Comparison of ENCODE assay signal across 16 cellular contexts in the genomic region with DNA sequence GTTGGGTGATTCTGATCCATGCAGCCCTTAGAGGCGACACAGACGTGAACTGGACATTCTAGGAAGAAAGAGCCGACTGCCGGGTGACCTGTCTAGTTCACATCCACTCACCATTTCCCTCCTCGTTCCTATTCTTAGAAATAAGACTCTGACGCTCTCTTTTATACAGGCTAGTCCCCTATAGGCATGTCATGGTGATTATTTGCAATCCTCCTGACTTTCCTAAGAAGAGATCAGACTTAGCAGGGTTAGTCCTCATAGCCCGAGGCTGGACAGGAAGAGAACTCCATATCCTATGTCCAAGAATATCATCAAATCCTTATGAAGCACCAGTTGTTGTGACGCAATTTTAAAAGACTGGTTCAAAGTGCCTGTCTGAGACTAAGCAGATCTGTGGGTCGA.
DNase-seq lines count a peak whose midpoint lies in the region; ATAC-seq and TF ChIP-seq lines count a peak whose summit lies in the region.
"Had no signal": no experiment of that assay in that cellular context is flagged by ENCODE, and none has a peak within 500 bp of the region (broad histone marks: within the 10 kb centered on the region; RNA-seq: fewer than 3 reads in every experiment).

No MANE protein-coding gene starts in this region.

- intact Hi-C loops in Calu3 (cut with micrococcal nuclease; ENCODE audit: unreplicated experiment), result no loop called here

- H3K27ac Mint-ChIP-seq in Calu3 (ENCODE audit: unreplicated experiment) (peak overlapping the region; percentile 78), WTC11 (0 out of 2 replicates have a peak overlapping the region, but pooled peaks have one; percentile 10), osteocyte (ENCODE audit: unreplicated experiment) (peak overlapping the region; percentile 49)
- H3K27ac Mint-ChIP-seq: activated naive CD4-positive, alpha-beta T cell treated with anti-CD3 and anti-CD28 coated beads for 36 hours; B cell had no signal

- POLR2A ChIA-PET in WTC11 (lab: Charles Lee), result no interaction called here

- no peaks in the 10 kb centered on the region for H3K27me3 Mint-ChIP-seq in Calu3 (ENCODE audit: unreplicated experiment)
- no peaks in the 10 kb centered on the region; the same call in 1 of the 2 replicates for H3K27me3 Mint-ChIP-seq in WTC11 (ENCODE audit: low read depth)
- H3K27me3 Mint-ChIP-seq in osteocyte (ENCODE audit: unreplicated experiment), result no peaks in the 10 kb centered on the region

- no peak for DNase-seq in Calu3
- DNase-seq in WTC11 (ENCODE audit: low spot score), result no peak
- DNase-seq in fibroblast of gingiva (ENCODE audit: low read depth), result peak; percentile 71
- no peak for DNase-seq in osteocyte (ENCODE audit: extremely low spot score, unreplicated experiment)
- no peak for DNase-seq in globus pallidus (ENCODE audit: low spot score)
- no peak for DNase-seq in NCI-H774 (lab: John Stamatoyannopoulos, UW)
- DNase-seq: activated naive CD4-positive, alpha-beta T cell treated with anti-CD3 and anti-CD28 coated beads for 36 hours; DND-41; MM.1S; NCI-H2107; NK-92 treated with Interleukin-12 subunit alpha and Interleukin-12 subunit beta, amount 100 ng/mL, for 24 hours; psoas muscle; SK-N-SH had no signal

- H3K4me1 Mint-ChIP-seq in Calu3 (ENCODE audit: low read depth, unreplicated experiment) (peaks cover 36% of the 10 kb centered on the region), WTC11 (peaks cover 39% of the 10 kb centered on the region), osteocyte (ENCODE audit: unreplicated experiment) (peaks cover 31% of the 10 kb centered on the region)
- H3K4me1 Mint-ChIP-seq: B cell had no signal

- H3K36me3 Mint-ChIP-seq in Calu3 (ENCODE audit: insufficient read depth, unreplicated experiment) (peaks cover 43% of the 10 kb centered on the region), WTC11 (no peaks in the 10 kb centered on the region; the same call in 1 of the 2 replicates), osteocyte (ENCODE audit: unreplicated experiment) (peaks cover 2% of the 10 kb centered on the region)

- H3K4me3 Mint-ChIP-seq in Calu3 (ENCODE audit: low read depth, unreplicated experiment), result no peak overlapping the region
- no peak overlapping the region for H3K4me3 Mint-ChIP-seq in WTC11
- H3K4me3 Mint-ChIP-seq in osteocyte (ENCODE audit: unreplicated experiment), result peak overlapping the region; percentile 8
- H3K4me3 Mint-ChIP-seq: activated naive CD4-positive, alpha-beta T cell treated with anti-CD3 and anti-CD28 coated beads for 36 hours; B cell had no signal

- ATAC-seq in WTC11, result no peak
- no peak for ATAC-seq in HG03039 (IDR thresholded peaks at IDR 0.05; ENCODE audit: unreplicated experiment)
- no peak for ATAC-seq in HG02610 (IDR thresholded peaks at IDR 0.05; ENCODE audit: unreplicated experiment)
- ATAC-seq: psoas muscle had no signal

- TF ChIP-seq CTCF in Calu3 (IDR thresholded peaks at IDR 0.05; ENCODE audit: unreplicated experiment) (no peak), WTC11 (IDR thresholded peaks at IDR 0.05) (no peak), osteocyte (IDR thresholded peaks at IDR 0.05) (no peak)

- H3K9me3 Mint-ChIP-seq in Calu3 (ENCODE audit: low read depth, unreplicated experiment) (no peaks in the 10 kb centered on the region), WTC11 (peaks cover 17% of the 10 kb centered on the region), osteocyte (ENCODE audit: unreplicated experiment) (no peaks in the 10 kb centered on the region)
- H3K9me3 Mint-ChIP-seq: activated naive CD4-positive, alpha-beta T cell treated with anti-CD3 and anti-CD28 coated beads for 36 hours had no signal

- CTCF ChIA-PET in Calu3 (lab: Charles Lee) (no interaction called here), WTC11 (lab: Charles Lee) (interaction anchor here (0.6 to 1.2 kb wide), 4 partner anchors 23 to 54 kb away, joined by 3 to 6 read pairs (median 4); no protein-coding TSS in a partner anchor)

- no TSS peak for BruUV-seq in Calu3 (replicated peaks; lab: Mats Ljungman, UMichigan)

TF ChIP-seq in WTC11, 78 proteins besides CTCF, POLR2A, EP300 and RAD21:
- no peak for TF ChIP-seq PRRX2 (CRISPR knock-in tag; IDR thresholded peaks at IDR 0.05)
- no peak for TF ChIP-seq GRHL2 (CRISPR knock-in tag; IDR thresholded peaks at IDR 0.05; ENCODE audit: insufficient replicate concordance, severe bottlenecking)
- TF ChIP-seq, protein P1, sequence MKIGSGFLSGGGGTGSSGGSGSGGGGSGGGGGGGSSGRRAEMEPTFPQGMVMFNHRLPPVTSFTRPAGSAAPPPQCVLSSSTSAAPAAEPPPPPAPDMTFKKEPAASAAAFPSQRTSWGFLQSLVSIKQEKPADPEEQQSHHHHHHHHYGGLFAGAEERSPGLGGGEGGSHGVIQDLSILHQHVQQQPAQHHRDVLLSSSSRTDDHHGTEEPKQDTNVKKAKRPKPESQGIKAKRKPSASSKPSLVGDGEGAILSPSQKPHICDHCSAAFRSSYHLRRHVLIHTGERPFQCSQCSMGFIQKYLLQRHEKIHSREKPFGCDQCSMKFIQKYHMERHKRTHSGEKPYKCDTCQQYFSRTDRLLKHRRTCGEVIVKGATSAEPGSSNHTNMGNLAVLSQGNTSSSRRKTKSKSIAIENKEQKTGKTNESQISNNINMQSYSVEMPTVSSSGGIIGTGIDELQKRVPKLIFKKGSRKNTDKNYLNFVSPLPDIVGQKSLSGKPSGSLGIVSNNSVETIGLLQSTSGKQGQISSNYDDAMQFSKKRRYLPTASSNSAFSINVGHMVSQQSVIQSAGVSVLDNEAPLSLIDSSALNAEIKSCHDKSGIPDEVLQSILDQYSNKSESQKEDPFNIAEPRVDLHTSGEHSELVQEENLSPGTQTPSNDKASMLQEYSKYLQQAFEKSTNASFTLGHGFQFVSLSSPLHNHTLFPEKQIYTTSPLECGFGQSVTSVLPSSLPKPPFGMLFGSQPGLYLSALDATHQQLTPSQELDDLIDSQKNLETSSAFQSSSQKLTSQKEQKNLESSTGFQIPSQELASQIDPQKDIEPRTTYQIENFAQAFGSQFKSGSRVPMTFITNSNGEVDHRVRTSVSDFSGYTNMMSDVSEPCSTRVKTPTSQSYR (CRISPR knock-in tag; IDR thresholded peaks at IDR 0.05), result no peak
- TF ChIP-seq, protein P2, sequence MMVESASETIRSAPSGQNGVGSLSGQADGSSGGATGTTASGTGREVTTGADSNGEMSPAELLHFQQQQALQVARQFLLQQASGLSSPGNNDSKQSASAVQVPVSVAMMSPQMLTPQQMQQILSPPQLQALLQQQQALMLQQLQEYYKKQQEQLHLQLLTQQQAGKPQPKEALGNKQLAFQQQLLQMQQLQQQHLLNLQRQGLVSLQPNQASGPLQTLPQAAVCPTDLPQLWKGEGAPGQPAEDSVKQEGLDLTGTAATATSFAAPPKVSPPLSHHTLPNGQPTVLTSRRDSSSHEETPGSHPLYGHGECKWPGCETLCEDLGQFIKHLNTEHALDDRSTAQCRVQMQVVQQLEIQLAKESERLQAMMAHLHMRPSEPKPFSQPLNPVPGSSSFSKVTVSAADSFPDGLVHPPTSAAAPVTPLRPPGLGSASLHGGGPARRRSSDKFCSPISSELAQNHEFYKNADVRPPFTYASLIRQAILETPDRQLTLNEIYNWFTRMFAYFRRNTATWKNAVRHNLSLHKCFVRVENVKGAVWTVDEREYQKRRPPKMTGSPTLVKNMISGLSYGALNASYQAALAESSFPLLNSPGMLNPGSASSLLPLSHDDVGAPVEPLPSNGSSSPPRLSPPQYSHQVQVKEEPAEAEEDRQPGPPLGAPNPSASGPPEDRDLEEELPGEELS (CRISPR knock-in tag; IDR thresholded peaks at IDR 0.05), result no peak
- no peak for TF ChIP-seq NR1H2 (CRISPR knock-in tag; IDR thresholded peaks at IDR 0.05)
- TF ChIP-seq ZNF138 (CRISPR knock-in tag; conservative IDR thresholded peaks at IDR 0.05), result no peak
TF ChIP-seq in WTC11: peak in this region for 0.

Comparison
In these comparisons a context has a peak if more than half of its experiments do, and no peak if none do; other contexts are left out.
1. H3K27ac Mint-ChIP-seq: peak in every context shown above with its lines; median percentile 78 in Calu3; 49 in osteocyte; 10 in WTC11.